In genomic region chr19:19387108-19387507, GRCh38 we compare ENCODE assay signal across 10 cellular contexts. TPM values are rescaled to one million over a fixed set of nuclear protein-coding genes. Genes with fewer than 3 reads are reported as not detected.
DNase-seq lines count a peak whose midpoint lies in the region; ATAC-seq, FAIRE-seq and TF ChIP-seq lines count a peak whose summit lies in the region.
"Had no signal": no experiment of that assay in that cellular context is flagged by ENCODE, and none has a peak within 500 bp of the region (broad histone marks: within the 10 kb centered on the region; RNA-seq: fewer than 3 reads in every experiment).

No MANE protein-coding gene starts in this region.

- no peak overlapping the region for H4K8ac ChIP-seq in mesendoderm (ENCODE audit: low read depth, low read length)

- ATAC-seq in heart right ventricle, result no peak
- ATAC-seq in upper lobe of left lung (ENCODE audit: low FRiP score in 2 of 2), result no peak

- no peak overlapping the region for H3K18ac ChIP-seq in mesendoderm (ENCODE audit: low read length)

- H2AFZ ChIP-seq in astrocyte (ENCODE audit: low read depth, low read length), result no peak overlapping the region

- H3K4me3 ChIP-seq in heart right ventricle, result peak overlapping the region in 9 of 10 donors; percentile 77 to 98 (median 89)
- H3K4me3 ChIP-seq in astrocyte (ENCODE audit: insufficient read depth, low read depth, low read length), result peak overlapping the region; percentile 79
- no peak overlapping the region for H3K4me3 ChIP-seq in mesendoderm (ENCODE audit: low read length)
- H3K4me3 ChIP-seq in upper lobe of left lung, result peak overlapping the region in 3 of 4 donors; percentile 82 to 93 (median 84)

- H3K27me3 ChIP-seq in heart right ventricle (no peaks in the 10 kb centered on the region), astrocyte (ENCODE audit: insufficient read depth, low read length) (no peaks in the 10 kb centered on the region), mesendoderm (ENCODE audit: insufficient read depth, low read length, poor library complexity) (no peaks in the 10 kb centered on the region), upper lobe of left lung (no peaks in the 10 kb centered on the region)

- H3K4ac ChIP-seq in mesendoderm (ENCODE audit: low read depth, low read length), result peak overlapping the region; percentile 58

- TF ChIP-seq EP300 in upper lobe of left lung (IDR thresholded peaks at IDR 0.05), result no peak

- peaks cover 31% of the 10 kb centered on the region for H4K20me1 ChIP-seq in astrocyte (ENCODE audit: insufficient read depth, low read length)

- intact Hi-C loops in heart right ventricle (cut with DNase I), result loop anchor here in 2 of 10 donors (2.0 to 5.0 kb wide), 2 partner anchors 18 to 100 kb away; partner anchors contain the start of gene GATAD2A (in 1 of the 2)
- intact Hi-C loops in cardiac septum (cut with DNase I), result no loop called here

- no peaks in the 10 kb centered on the region for H3K27me3 Mint-ChIP-seq in astrocyte (ENCODE audit: low read depth, unreplicated experiment)

- peaks cover 7% of the 10 kb centered on the region for H3K36me3 Mint-ChIP-seq in astrocyte (ENCODE audit: low read depth, unreplicated experiment)

- peaks cover 17% of the 10 kb centered on the region for H3K4me1 Mint-ChIP-seq in astrocyte (ENCODE audit: low read depth, unreplicated experiment)

- H2BK15ac ChIP-seq in mesendoderm (replicated peaks; ENCODE audit: low read depth), result no peak overlapping the region

- TF ChIP-seq CTCF in heart right ventricle (IDR thresholded peaks at IDR 0.05) (no peak), astrocyte (IDR thresholded peaks at IDR 0.05; ENCODE audit: insufficient read depth, low read depth, low read length) (no peak), upper lobe of left lung (IDR thresholded peaks at IDR 0.05) (no peak)

- no peak overlapping the region for H4K5ac ChIP-seq in mesendoderm (ENCODE audit: low read length)

- no peaks in the 10 kb centered on the region for H3K9me3 Mint-ChIP-seq in astrocyte (ENCODE audit: unreplicated experiment)

- H3K27ac Mint-ChIP-seq in astrocyte (ENCODE audit: unreplicated experiment), result peak overlapping the region; percentile 75

- TF ChIP-seq POLR2A in upper lobe of left lung (IDR thresholded peaks at IDR 0.05) (no peak), GM12891 (IDR thresholded peaks at IDR 0.05; ENCODE audit: low read depth, low read length) (no peak)

- 81 to 84% methylated on average over 5 of the region's 5 CpGs for WGBS in heart right ventricle, 2 donors
- WGBS in mesendoderm (ENCODE audit: extremely low coverage, insufficient coverage, low lambda C conversion rate), result no CpG with 5 or more reads among the region's 5 CpGs
- WGBS in upper lobe of left lung, 2 donors, result 69 to 84% methylated on average over 5 of the region's 5 CpGs

- H3K79me2 ChIP-seq in astrocyte (ENCODE audit: insufficient read depth, low read length), result peaks cover 57% of the 10 kb centered on the region
- H3K79me2 ChIP-seq in mesendoderm (ENCODE audit: control insufficient read depth, insufficient read depth, low read length), result peaks cover 31% of the 10 kb centered on the region

- H3K27ac ChIP-seq in heart right ventricle (peak overlapping the region in 8 of 10 donors; percentile 70 to 96 (median 92)), astrocyte (ENCODE audit: low read depth, low read length) (no peak overlapping the region), mesendoderm (ENCODE audit: low read depth, low read length) (no peak overlapping the region), upper lobe of left lung (peak overlapping the region; percentile 81 to 96 (median 92))

- H3K9me3 ChIP-seq in heart right ventricle (no peaks in the 10 kb centered on the region), astrocyte (ENCODE audit: insufficient read depth, low read depth, low read length) (no peaks in the 10 kb centered on the region), upper lobe of left lung (no peaks in the 10 kb centered on the region)

- H2AK5ac ChIP-seq in mesendoderm (ENCODE audit: low read length), result no peak overlapping the region

- no peak overlapping the region for H3K23ac ChIP-seq in mesendoderm (ENCODE audit: low read length)

- H3K56ac ChIP-seq in mesendoderm (ENCODE audit: low read length), result peak overlapping the region; percentile 96

- H3K4me3 Mint-ChIP-seq in astrocyte (ENCODE audit: unreplicated experiment), result peak overlapping the region; percentile 93

- H3K79me1 ChIP-seq in mesendoderm (ENCODE audit: low read length), result peaks cover 18% of the 10 kb centered on the region

- no peak overlapping the region for H2BK120ac ChIP-seq in mesendoderm (ENCODE audit: low read depth, low read length)

- H3K36me3 ChIP-seq in heart right ventricle, result no peaks in the 10 kb centered on the region
- H3K36me3 ChIP-seq in astrocyte (ENCODE audit: insufficient read depth, low read length), result no peaks in the 10 kb centered on the region
- peaks cover 2% of the 10 kb centered on the region for H3K36me3 ChIP-seq in mesendoderm (ENCODE audit: control insufficient read depth, insufficient read depth, low read length)
- H3K36me3 ChIP-seq in upper lobe of left lung, result no peaks in the 10 kb centered on the region

- peak overlapping the region; percentile 98 for H3K4me2 ChIP-seq in astrocyte (ENCODE audit: low read length)
- H3K4me2 ChIP-seq in mesendoderm (ENCODE audit: low read length), result peak overlapping the region; percentile 85

- no peak for DNase-seq in heart right ventricle
- DNase-seq in cardiac septum (ENCODE audit: low spot score), result no peak
- no peak for DNase-seq in astrocyte (ENCODE audit: low read depth)
- DNase-seq in mesendoderm, result no peak
- no peak for DNase-seq in upper lobe of left lung
- no peak for DNase-seq in NCI-H82 (lab: John Stamatoyannopoulos, UW)
- DNase-seq in GM12891 (ENCODE audit: insufficient read length, low spot score), result no peak
- DNase-seq in GM19239 (ENCODE audit: insufficient read length, low spot score), result no peak
- DNase-seq: activated effector memory CD4-positive, alpha-beta T cell treated with Interleukin-2 at 50 U/mL for 16 hours; NCI-H2227 treated with DMSO at 0.1 percent for 48 hours had no signal

- FAIRE-seq in astrocyte (lab: Jason Lieb, UNC) (no peak), GM12891 (lab: Jason Lieb, UNC) (no peak), GM19239 (lab: Jason Lieb, UNC) (no peak)

- peaks cover 9 to 73% (median 61%) of the 10 kb centered on the region in 9 donors for H3K4me1 ChIP-seq in heart right ventricle
- peaks cover 11% of the 10 kb centered on the region for H3K4me1 ChIP-seq in astrocyte (ENCODE audit: insufficient read depth, low read length)
- H3K4me1 ChIP-seq in mesendoderm (ENCODE audit: control insufficient read depth, low read depth, low read length), result peaks cover 3% of the 10 kb centered on the region
- peaks cover 62 to 66% (median 63%) of the 10 kb centered on the region in 4 donors for H3K4me1 ChIP-seq in upper lobe of left lung

- no peak overlapping the region for H2BK5ac ChIP-seq in mesendoderm (ENCODE audit: low read length)

- peak overlapping the region; percentile 92 for H3K9ac ChIP-seq in astrocyte (ENCODE audit: low read length)
- peak overlapping the region; percentile 91 for H3K9ac ChIP-seq in mesendoderm (ENCODE audit: low read length)

TF ChIP-seq in GM12891, 5 proteins besides CTCF, POLR2A, EP300 and RAD21:
- no peak for TF ChIP-seq POLR2AphosphoS5 (IDR thresholded peaks at IDR 0.05; ENCODE audit: low read depth, low read length)
- no peak for TF ChIP-seq PAX5 (IDR thresholded peaks at IDR 0.05; ENCODE audit: insufficient read depth, low read length, severe bottlenecking)
- no peak for TF ChIP-seq SPI1 (IDR thresholded peaks at IDR 0.05; ENCODE audit: low read depth, low read length)
- TF ChIP-seq TAF1 (IDR thresholded peaks at IDR 0.05; ENCODE audit: low read depth, low read length), result no peak
- TF ChIP-seq POU2F2 (IDR thresholded peaks at IDR 0.05; ENCODE audit: low read depth, low read length), result no peak

RNA-seq across cellular contexts. Expression of gene GATAD2A, which starts 18.4 kb away (rescaled TPM):
- 10 to 100 TPM; 22.1 to 48.5 (median 26.0) TPM for total RNA-seq in heart right ventricle
- 10 to 100 TPM in 1 of 2 donors, 1 to 10 TPM in 1; 7.5 to 13.3 TPM for polyA plus RNA-seq in heart right ventricle
- 39.9 TPM for total RNA-seq in cardiac septum
- total RNA-seq in astrocyte, result 143 and 163 TPM in 2 replicates
- 125 TPM for polyA plus RNA-seq in mesendoderm (2013, experiment 1 of 2)
- 121 TPM for polyA plus RNA-seq in mesendoderm (2013, experiment 2 of 2)
- 100 to 1,000 TPM in 2 of 6 donors, 10 to 100 TPM in 4; 60.8 to 182 (median 88.0) TPM for total RNA-seq in upper lobe of left lung
- 24.8 TPM for polyA plus RNA-seq in GM12891 (2012; ENCODE audit: low read depth, missing spikeins)

Comparison
In these comparisons a context has a peak if more than half of its experiments do, and no peak if none do; other contexts are left out.
1. H3K27ac ChIP-seq: peak in heart right ventricle (8 of 10) and upper lobe of left lung (4 of 4); none in astrocyte (single experiment) and mesendoderm (single experiment).